Comparison of ENCODE assay signal across 15 cellular contexts in genomic region chr6:5338177-5338960, GRCh38.
DNase-seq lines count a peak whose midpoint lies in the region; ATAC-seq, FAIRE-seq and TF ChIP-seq lines count a peak whose summit lies in the region.
"Had no signal": no experiment of that assay in that cellular context is flagged by ENCODE, and none has a peak within 500 bp of the region (broad histone marks: within the 10 kb centered on the region; RNA-seq: fewer than 3 reads in every experiment).

No MANE protein-coding gene starts in this region.

- peaks cover 29% of the 10 kb centered on the region for H3K4me1 Mint-ChIP-seq in activated CD4-positive, alpha-beta memory T cell treated with anti-CD3 and anti-CD28 coated beads, Interleukin-2, amount 10 ng/mL, durations not matched to agents 7 days and 5 days
- H3K4me1 Mint-ChIP-seq in activated CD4-positive, alpha-beta memory T cell treated with anti-CD3 and anti-CD28 coated beads for 36 hours (ENCODE audit: low read depth): peaks cover 35% of the 10 kb centered on the region

- H3K9me1 ChIP-seq in endothelial cell of umbilical vein (replicated peaks; ENCODE audit: control insufficient read depth, extremely low read depth, insufficient read depth, low read length): no peaks in the 10 kb centered on the region

- no peaks in the 10 kb centered on the region for H3K9me3 ChIP-seq in endothelial cell of umbilical vein (replicated peaks; ENCODE audit: control insufficient read depth, insufficient read depth, low read length)
- H3K9me3 ChIP-seq: A549, Caco-2, upper lobe of right lung had no signal

- peaks cover 2% of the 10 kb centered on the region for H3K36me3 Mint-ChIP-seq in activated CD4-positive, alpha-beta memory T cell treated with anti-CD3 and anti-CD28 coated beads, Interleukin-2, amount 10 ng/mL, durations not matched to agents 7 days and 5 days (ENCODE audit: low read depth)
- no peaks in the 10 kb centered on the region for H3K36me3 Mint-ChIP-seq in activated CD4-positive, alpha-beta memory T cell treated with anti-CD3 and anti-CD28 coated beads for 36 hours

- H4K20me1 ChIP-seq in endothelial cell of umbilical vein (replicated peaks; ENCODE audit: control insufficient read depth, extremely low read depth, insufficient read depth, low read length): peaks cover 3% of the 10 kb centered on the region

- H3K9me3 Mint-ChIP-seq in activated CD4-positive, alpha-beta memory T cell treated with anti-CD3 and anti-CD28 coated beads, Interleukin-2, amount 10 ng/mL, durations not matched to agents 7 days and 5 days: no peaks in the 10 kb centered on the region
- no peaks in the 10 kb centered on the region for H3K9me3 Mint-ChIP-seq in activated CD4-positive, alpha-beta memory T cell treated with anti-CD3 and anti-CD28 coated beads for 36 hours
- H3K9me3 Mint-ChIP-seq: endodermal cell had no signal

- POLR2A ChIA-PET in activated CD4-positive, alpha-beta memory T cell treated with anti-CD3 and anti-CD28 coated beads, Interleukin-2, amount 10 ng/mL, durations not matched to agents 7 days and 5 days (lab: Charles Lee): interaction anchor here (2.0 kb wide), 1 partner anchor 77 kb away, joined by 5 read pairs; the partner anchor contains the start of genes FARS2 and LYRM4
- POLR2A ChIA-PET in activated CD4-positive, alpha-beta memory T cell treated with anti-CD3 and anti-CD28 coated beads for 36 hours (lab: Charles Lee): no interaction called here
- POLR2A ChIA-PET in endothelial cell of umbilical vein (lab: Charles Lee): no interaction called here

- BruUV-seq in endothelial cell of umbilical vein (replicated peaks; lab: Mats Ljungman, UMichigan): no TSS peak

- CTCF ChIA-PET in activated CD4-positive, alpha-beta memory T cell treated with anti-CD3 and anti-CD28 coated beads, Interleukin-2, amount 10 ng/mL, durations not matched to agents 7 days and 5 days (lab: Charles Lee): interaction anchor here (0.9 kb wide), 1 partner anchor 35 kb away, joined by 3 read pairs; no protein-coding TSS in a partner anchor
- CTCF ChIA-PET in activated CD4-positive, alpha-beta memory T cell treated with anti-CD3 and anti-CD28 coated beads for 36 hours (lab: Charles Lee): no interaction called here
- CTCF ChIA-PET in endothelial cell of umbilical vein (lab: Charles Lee): interaction anchor here (1.0 kb wide), 1 partner anchor 18 kb away, joined by 4 read pairs; no protein-coding TSS in a partner anchor

- dilution Hi-C loops in endothelial cell of umbilical vein (cut with MboI; ENCODE audit: extremely low pct_ligation_motif_present, low sequenced_read_pairs): no loop called here

- peak overlapping the region; percentile 72 for H3K27ac Mint-ChIP-seq in activated CD4-positive, alpha-beta memory T cell treated with anti-CD3 and anti-CD28 coated beads, Interleukin-2, amount 10 ng/mL, durations not matched to agents 7 days and 5 days
- H3K27ac Mint-ChIP-seq in activated CD4-positive, alpha-beta memory T cell treated with anti-CD3 and anti-CD28 coated beads for 36 hours: no peak overlapping the region
- H3K27ac Mint-ChIP-seq: activated CD4-positive, alpha-beta T cell treated with anti-CD3 and anti-CD28 coated beads for 36 hours; endodermal cell had no signal

- DNase-seq in activated CD4-positive, alpha-beta memory T cell treated with anti-CD3 and anti-CD28 coated beads, Interleukin-2, amount 10 ng/mL, durations not matched to agents 7 days and 5 days: no peak
- DNase-seq in activated CD4-positive, alpha-beta memory T cell treated with anti-CD3 and anti-CD28 coated beads for 36 hours: no peak
- peak; percentile 18 for DNase-seq in endothelial cell of umbilical vein (ENCODE audit: low read depth, low spot score)
- no peak for DNase-seq in RKO (ENCODE audit: low spot score)
- DNase-seq in C1 segment of cervical spinal cord (lab: John Stamatoyannopoulos, UW): no peak
- no peak for DNase-seq in NOMO-1 treated with DMSO at 0.1 percent for 48 hours (lab: John Stamatoyannopoulos, UW; ENCODE audit: unreplicated experiment)
- DNase-seq: activated CD4-positive, alpha-beta T cell treated with anti-CD3 and anti-CD28 coated beads for 36 hours; activated gamma-delta T cell treated with Interleukin-2 at 50 U/mL for 16 hours; Caco-2; endodermal cell; upper lobe of right lung had no signal

- no peak for TF ChIP-seq POLR2A in endothelial cell of umbilical vein (IDR thresholded peaks at IDR 0.05; ENCODE audit: low read depth, low read length)

- no peak for FAIRE-seq in endothelial cell of umbilical vein (lab: Jason Lieb, UNC)
- FAIRE-seq: A549 had no signal

- no peak overlapping the region for H2AFZ ChIP-seq in endothelial cell of umbilical vein (ENCODE audit: low read depth, low read length)

- no peaks in the 10 kb centered on the region for H3K36me3 ChIP-seq in endothelial cell of umbilical vein (ENCODE audit: control insufficient read depth in 2 of 2, extremely low read depth in 1 of 2, insufficient read depth in 2 of 2, low read length in 2 of 2)
- H3K36me3 ChIP-seq: upper lobe of right lung had no signal

- peak overlapping the region; percentile 63 for H3K4me3 Mint-ChIP-seq in activated CD4-positive, alpha-beta memory T cell treated with anti-CD3 and anti-CD28 coated beads, Interleukin-2, amount 10 ng/mL, durations not matched to agents 7 days and 5 days
- no peak overlapping the region for H3K4me3 Mint-ChIP-seq in activated CD4-positive, alpha-beta memory T cell treated with anti-CD3 and anti-CD28 coated beads for 36 hours
- H3K4me3 Mint-ChIP-seq: activated CD4-positive, alpha-beta T cell treated with anti-CD3 and anti-CD28 coated beads for 36 hours; endodermal cell had no signal

- H3K79me2 ChIP-seq in endothelial cell of umbilical vein (ENCODE audit: control insufficient read depth, insufficient read depth, low read length): no peaks in the 10 kb centered on the region

- H3K4me2 ChIP-seq in endothelial cell of umbilical vein (ENCODE audit: insufficient read depth, low read length): no peak overlapping the region
- H3K4me2 ChIP-seq: A549 had no signal

- no peak overlapping the region for H3K27ac ChIP-seq in endothelial cell of umbilical vein (ENCODE audit: insufficient read depth, low read depth, low read length)
- H3K27ac ChIP-seq: A549, upper lobe of right lung had no signal

- no peak for TF ChIP-seq CTCF in endothelial cell of umbilical vein (IDR thresholded peaks at IDR 0.05; ENCODE audit: extremely low read depth in 1 of 2, insufficient read depth in 1 of 2, low read depth in 1 of 2, low read length in 2 of 2)

- peaks cover 15% of the 10 kb centered on the region for H3K4me1 ChIP-seq in endothelial cell of umbilical vein (ENCODE audit: control insufficient read depth, extremely low read depth, insufficient read depth, low read length)
- H3K4me1 ChIP-seq: Caco-2, upper lobe of right lung had no signal

- intact Hi-C loops in activated CD4-positive, alpha-beta memory T cell treated with anti-CD3 and anti-CD28 coated beads for 36 hours (cut with micrococcal nuclease): loop anchor here (1.0 to 2.0 kb wide), 2 partner anchors 58 to 139 kb away; no protein-coding TSS in a partner anchor
- intact Hi-C loops in endothelial cell of umbilical vein (cut with micrococcal nuclease): no loop called here

- ATAC-seq in GM21528 (IDR thresholded peaks at IDR 0.05; ENCODE audit: low FRiP score, unreplicated experiment) (peak; percentile 51), HG03442 (IDR thresholded peaks at IDR 0.05; ENCODE audit: unreplicated experiment) (peak; percentile 45)
- ATAC-seq: A549; activated CD4-positive, alpha-beta T cell treated with anti-CD3 and anti-CD28 coated beads for 36 hours; PC-3; upper lobe of right lung had no signal

- H3K9ac ChIP-seq in endothelial cell of umbilical vein (replicated peaks; ENCODE audit: extremely low read depth, insufficient read depth, low read length): no peak overlapping the region

- H3K27me3 ChIP-seq in endothelial cell of umbilical vein (ENCODE audit: control insufficient read depth in 2 of 2, insufficient read depth in 2 of 2, low read length in 2 of 2): no peaks in the 10 kb centered on the region
- H3K27me3 ChIP-seq: upper lobe of right lung had no signal

- H3K27me3 Mint-ChIP-seq in activated CD4-positive, alpha-beta memory T cell treated with anti-CD3 and anti-CD28 coated beads, Interleukin-2, amount 10 ng/mL, durations not matched to agents 7 days and 5 days: no peaks in the 10 kb centered on the region
- H3K27me3 Mint-ChIP-seq in activated CD4-positive, alpha-beta memory T cell treated with anti-CD3 and anti-CD28 coated beads for 36 hours: no peaks in the 10 kb centered on the region
- H3K27me3 Mint-ChIP-seq: activated CD4-positive, alpha-beta T cell treated with anti-CD3 and anti-CD28 coated beads for 36 hours had no signal

- H3K4me3 ChIP-seq in endothelial cell of umbilical vein (replicated peaks in 1 of 3; ENCODE audit: insufficient read depth in 1 of 3, low read depth in 1 of 3, low read length in 3 of 3): no peak overlapping the region
- H3K4me3 ChIP-seq: A549, upper lobe of right lung had no signal

TF ChIP-seq in endothelial cell of umbilical vein, 7 proteins besides CTCF, POLR2A, EP300 and RAD21:
- TF ChIP-seq POLR2AphosphoS5 (IDR thresholded peaks at IDR 0.05; ENCODE audit: insufficient read depth, low read depth, low read length): no peak
- TF ChIP-seq MYC (IDR thresholded peaks at IDR 0.05; ENCODE audit: low read depth, low read length): no peak
- no peak for TF ChIP-seq MAX (IDR thresholded peaks at IDR 0.05; ENCODE audit: insufficient read depth, insufficient read length)
- TF ChIP-seq JUN (IDR thresholded peaks at IDR 0.05; ENCODE audit: borderline replicate concordance, insufficient read depth, insufficient read length, low read depth): no peak
- no peak for TF ChIP-seq GATA2 (IDR thresholded peaks at IDR 0.05; ENCODE audit: insufficient read depth, insufficient read length, low read depth, low read length)
- TF ChIP-seq FOS (IDR thresholded peaks at IDR 0.05; ENCODE audit: borderline replicate concordance, insufficient read depth, low read length): no peak
- no peak for TF ChIP-seq EZH2 (IDR thresholded peaks at IDR 0.05; ENCODE audit: borderline replicate concordance, low read depth, low read length, severe bottlenecking)
